ENCODE assay signal across 9 cellular contexts in genomic region chr17:80899402-80900268, GRCh38.
DNase-seq lines count a peak whose midpoint lies in the region; ATAC-seq, FAIRE-seq and TF ChIP-seq lines count a peak whose summit lies in the region.
"Had no signal": no experiment of that assay in that cellular context is flagged by ENCODE, and none has a peak within 500 bp of the region (broad histone marks: within the 10 kb centered on the region; RNA-seq: fewer than 3 reads in every experiment).

No MANE protein-coding gene starts in this region.

- intact Hi-C loops in vagina (cut with DNase I): loop anchor here (10.0 kb wide), 1 partner anchor 85 kb away; no protein-coding TSS in a partner anchor

- H2BK120ac ChIP-seq in neuronal stem cell (ENCODE audit: low read depth, low read length): no peak overlapping the region

- no peak for FAIRE-seq in D721Med (lab: Jason Lieb, UNC)

- H2BK5ac ChIP-seq in neuronal stem cell (ENCODE audit: low read length): no peak overlapping the region

- H3K23ac ChIP-seq in neuronal stem cell (ENCODE audit: low read depth, low read length, poor library complexity): no peak overlapping the region

- no peak for TF ChIP-seq POLR2A in vagina (IDR thresholded peaks at IDR 0.05)

- no peak overlapping the region for H4K8ac ChIP-seq in neuronal stem cell (ENCODE audit: low read depth, low read length)

- no CpG with 5 or more reads among the region's 22 CpGs for WGBS in neuronal stem cell (ENCODE audit: extremely low coverage in 2 of 2, insufficient read length in 2 of 2, insufficient replicate concordance in 1 of 2), 2 donors

- H3K4me1 ChIP-seq in neuronal stem cell (ENCODE audit: control insufficient read depth in 2 of 2, insufficient read depth in 1 of 2, low read depth in 1 of 2, low read length in 2 of 2): peaks cover 5% of the 10 kb centered on the region in 2 donors
- H3K4me1 ChIP-seq in vagina: peaks cover 17% of the 10 kb centered on the region
- H3K4me1 ChIP-seq: SJSA1 had no signal

- TF ChIP-seq CTCF in D721Med (IDR thresholded peaks at IDR 0.05; ENCODE audit: insufficient read depth, missing control alignments): peak; percentile 41
- TF ChIP-seq CTCF in vagina (IDR thresholded peaks at IDR 0.05): peak in 1 of 3 experiments; percentile 42

- H2BK15ac ChIP-seq in neuronal stem cell (ENCODE audit: low read length): no peak overlapping the region

- H3K14ac ChIP-seq in neuronal stem cell (ENCODE audit: low read length): no peak overlapping the region

- H3K27me3 ChIP-seq in neuronal stem cell (ENCODE audit: control insufficient read depth in 3 of 3, insufficient read depth in 3 of 3, low read depth in 1 of 3, low read length in 3 of 3): peaks cover 0 to 2% (median 0%) of the 10 kb centered on the region in 3 experiments
- H3K27me3 ChIP-seq in vagina: no peaks in the 10 kb centered on the region
- H3K27me3 ChIP-seq: SJSA1 had no signal

- H2BK12ac ChIP-seq in neuronal stem cell (ENCODE audit: low read length): no peak overlapping the region

- no peaks in the 10 kb centered on the region for H3K9me3 ChIP-seq in neuronal stem cell (replicated peaks in 1 of 2; ENCODE audit: control insufficient read depth in 2 of 2, insufficient read depth in 1 of 2, low read depth in 1 of 2, low read length in 2 of 2)
- no peaks in the 10 kb centered on the region for H3K9me3 ChIP-seq in vagina
- H3K9me3 ChIP-seq: SJSA1 had no signal

- peak; percentile 68 for DNase-seq in D721Med (ENCODE audit: insufficient read length, low spot score)
- DNase-seq in Kasumi-1 (lab: John Stamatoyannopoulos, UW): peak; percentile 72 to 82
- DNase-seq in activated CD4-positive, alpha-beta T cell treated with anti-CD3 and anti-CD28 coated beads for 4 hours: peak; percentile 78 to 86
- DNase-seq in effector CD4-positive, alpha-beta T cell: peak; percentile 74
- DNase-seq in neuronal stem cell (ENCODE audit: low spot score): no peak
- DNase-seq in vagina (ENCODE audit: extremely low spot score in 2 of 2): no peak

- ATAC-seq in GM19395 (IDR thresholded peaks at IDR 0.05; ENCODE audit: unreplicated experiment): no peak
- no peak for ATAC-seq in HG03039 (IDR thresholded peaks at IDR 0.05; ENCODE audit: unreplicated experiment)

- no peak overlapping the region for H2AFZ ChIP-seq in neuronal stem cell (ENCODE audit: low read length)

- no peak overlapping the region for H3K18ac ChIP-seq in neuronal stem cell (ENCODE audit: low read length)

- H3K4me2 ChIP-seq in neuronal stem cell (ENCODE audit: insufficient read depth, low read length, poor library complexity, severe bottlenecking): no peak overlapping the region

- H3K4ac ChIP-seq in neuronal stem cell (ENCODE audit: low read length): no peak overlapping the region

- H3K36me3 ChIP-seq in neuronal stem cell (replicated peaks in 1 of 2; ENCODE audit: control insufficient read depth in 2 of 2, insufficient read depth in 2 of 2, low read length in 2 of 2) (peaks cover 0 to 37% of the 10 kb centered on the region in 2 donors), vagina (no peaks in the 10 kb centered on the region)

- no peak overlapping the region for H3K4me3 ChIP-seq in neuronal stem cell (ENCODE audit: low read length in 2 of 2)
- H3K4me3 ChIP-seq in vagina: no peak overlapping the region
- H3K4me3 ChIP-seq: SJSA1 had no signal

- no peak overlapping the region for H4K91ac ChIP-seq in neuronal stem cell (ENCODE audit: low read depth, low read length, poor library complexity)

- peak overlapping the region; percentile 57 for H2AK5ac ChIP-seq in neuronal stem cell (ENCODE audit: low read depth, low read length)

- H3K27ac ChIP-seq in neuronal stem cell (replicated peaks; ENCODE audit: low read length) (no peak overlapping the region), vagina (no peak overlapping the region)
- H3K27ac ChIP-seq: SJSA1 had no signal

- H3K79me1 ChIP-seq in neuronal stem cell (ENCODE audit: low read depth, low read length): no peaks in the 10 kb centered on the region

- no peak overlapping the region for H3K9ac ChIP-seq in neuronal stem cell (ENCODE audit: low read depth, low read length, poor library complexity)

Comparison
In these comparisons a context has a peak if more than half of its experiments do, and no peak if none do; other contexts are left out.
1. DNase-seq: peak in D721Med (single experiment), Kasumi-1 (2 of 2), activated CD4-positive, alpha-beta T cell treated with anti-CD3 and anti-CD28 coated beads for 4 hours (2 of 2) and effector CD4-positive, alpha-beta T cell (single experiment); none in neuronal stem cell (single experiment) and vagina (0 of 2).